Comparison of ENCODE assay signal across 10 cellular contexts in genomic region chr18:832085-832681, GRCh38. TPM values are rescaled to one million over a fixed set of nuclear protein-coding genes. Genes with fewer than 3 reads are reported as not detected.
A peak's percentile ranks its signal among the peaks of the same experiment; 100 is the strongest.
DNase-seq lines count a peak whose midpoint lies in the region; ATAC-seq, FAIRE-seq and TF ChIP-seq lines count a peak whose summit lies in the region.
"Had no signal": no experiment of that assay in that cellular context is flagged by ENCODE, and none has a peak within 500 bp of the region (broad histone marks: within the 10 kb centered on the region; RNA-seq: fewer than 3 reads in every experiment).

No MANE protein-coding gene starts in this region.

- H3K27me3 ChIP-seq in keratinocyte (ENCODE audit: control insufficient read depth, extremely low read depth, insufficient read depth, low read length), result no peaks in the 10 kb centered on the region

- H3K4me3 Mint-ChIP-seq in WTC11, result peak overlapping the region; percentile 43

- dilution Hi-C loops in keratinocyte (cut with MboI; ENCODE audit: extremely low pct_ligation_motif_present, low sequenced_read_pairs), result loop anchor here (5.0 kb wide), 1 partner anchor 85 kb away; no protein-coding TSS in a partner anchor

- DNase-seq in DMS 273 (lab: John Stamatoyannopoulos, UW; ENCODE audit: unreplicated experiment) (peak; percentile 71), WTC11 (ENCODE audit: low spot score) (peak; percentile 70), keratinocyte (ENCODE audit: low read depth, low spot score) (no peak), HPDE6-E6E7 (ENCODE audit: extremely low spot score) (no peak), Ammon's horn (ENCODE audit: low spot score) (no peak)
- no peak for DNase-seq in effector CD8-positive, alpha-beta T cell (lab: John Stamatoyannopoulos, UW)
- DNase-seq: naive B cell had no signal

- no peak overlapping the region for H3K27ac Mint-ChIP-seq in WTC11
- H3K27ac Mint-ChIP-seq: naive B cell had no signal

- FAIRE-seq in keratinocyte (lab: Jason Lieb, UNC), result no peak

- no peaks in the 10 kb centered on the region for H3K9me3 Mint-ChIP-seq in WTC11

- peak overlapping the region; percentile 44 for H3K27ac ChIP-seq in KOPT-K1 (ENCODE audit: low read depth, low read length, poor library complexity, severe bottlenecking)
- H3K27ac ChIP-seq in keratinocyte (ENCODE audit: control insufficient read depth, insufficient read depth, low read length), result no peak overlapping the region
- H3K27ac ChIP-seq: thoracic aorta had no signal

- TF ChIP-seq CTCF in WTC11 (IDR thresholded peaks at IDR 0.05) (no peak), keratinocyte (optimal IDR thresholded peaks at IDR 0.05 in 1 of 3, IDR thresholded peaks at IDR 0.05 in 1 of 3, conservative IDR thresholded peaks at IDR 0.05 in 1 of 3; ENCODE audit: extremely low read depth in 1 of 3, insufficient read depth in 2 of 3, low read length in 3 of 3) (peak in 1 of 3 experiments; percentile 42)

- CTCF ChIA-PET in WTC11 (lab: Charles Lee), result interaction anchor here (0.5 to 4.0 kb wide), 28 partner anchors 9 to 355 kb away, joined by 3 to 50 read pairs (median 4); partner anchors contain the start of genes ENOSF1 and TYMS

- no peaks in the 10 kb centered on the region for H3K36me3 Mint-ChIP-seq in WTC11
- H3K36me3 Mint-ChIP-seq: naive B cell had no signal

- peak overlapping the region in 1 of 3 experiments; percentile 20 for H3K4me3 ChIP-seq in keratinocyte (ENCODE audit: control insufficient read depth in 2 of 3, extremely low read depth in 1 of 3, insufficient read depth in 2 of 3, low read depth in 1 of 3, low read length in 3 of 3)
- H3K4me3 ChIP-seq: thoracic aorta had no signal

- H4K20me1 ChIP-seq in keratinocyte (ENCODE audit: control insufficient read depth, extremely low read depth, insufficient read depth, low read length), result no peaks in the 10 kb centered on the region

- H3K4me1 ChIP-seq in keratinocyte (ENCODE audit: control insufficient read depth, extremely low read depth, insufficient read depth, low read length), result peaks cover 6% of the 10 kb centered on the region

- H2AFZ ChIP-seq in keratinocyte (ENCODE audit: control insufficient read depth, low read length), result peak overlapping the region; percentile 56

- peak overlapping the region; percentile 58 for H3K4me2 ChIP-seq in keratinocyte (ENCODE audit: control insufficient read depth, extremely low read depth, insufficient read depth, low read depth, low read length)

- ATAC-seq in WTC11 (peak; percentile 93), GM21515 (IDR thresholded peaks at IDR 0.05; ENCODE audit: unreplicated experiment) (no peak)

- H3K4me1 Mint-ChIP-seq in WTC11, result peaks cover 22% of the 10 kb centered on the region

- H3K36me3 ChIP-seq in KOPT-K1 (ENCODE audit: insufficient read depth, low read length) (no peaks in the 10 kb centered on the region), keratinocyte (ENCODE audit: control insufficient read depth in 2 of 2, extremely low read depth in 1 of 2, insufficient read depth in 2 of 2, low read length in 2 of 2) (no peaks in the 10 kb centered on the region)
- H3K36me3 ChIP-seq: thoracic aorta had no signal

- H3K9me1 ChIP-seq in keratinocyte (ENCODE audit: control insufficient read depth, extremely low read depth, insufficient read depth, low read length), result no peaks in the 10 kb centered on the region

- peaks cover 18% of the 10 kb centered on the region for H3K27me3 Mint-ChIP-seq in WTC11 (ENCODE audit: low read depth)

- H3K9me3 ChIP-seq in KOPT-K1 (ENCODE audit: insufficient read depth, low read length, poor library complexity, severe bottlenecking) (no peaks in the 10 kb centered on the region), keratinocyte (ENCODE audit: control insufficient read depth, low read depth, low read length) (no peaks in the 10 kb centered on the region)
- H3K9me3 ChIP-seq: thoracic aorta had no signal

- H3K79me2 ChIP-seq in keratinocyte (ENCODE audit: control insufficient read depth, insufficient read depth, low read length), result no peaks in the 10 kb centered on the region

- POLR2A ChIA-PET in WTC11 (lab: Charles Lee), result interaction anchor here (1.1 kb wide), 1 partner anchor 119 kb away, joined by 5 read pairs; the partner anchor contains the start of gene ENOSF1

- H3K9ac ChIP-seq in keratinocyte (ENCODE audit: control insufficient read depth, extremely low read depth, insufficient read depth, low read length), result no peak overlapping the region

TF ChIP-seq in WTC11, 78 proteins besides CTCF, POLR2A, EP300 and RAD21:
- TF ChIP-seq JUN (CRISPR knock-in tag; IDR thresholded peaks at IDR 0.05) (no peak), ZNF423 (CRISPR knock-in tag; IDR thresholded peaks at IDR 0.05) (peak; percentile 70), USF2 (CRISPR knock-in tag; IDR thresholded peaks at IDR 0.05) (no peak), ETV6 (CRISPR knock-in tag; IDR thresholded peaks at IDR 0.05) (peak; percentile 16; the same call in 1 of the 2 replicates), ESRRA (CRISPR knock-in tag; IDR thresholded peaks at IDR 0.05; ENCODE audit: borderline replicate concordance) (peak; percentile 74; the same call in 1 of the 2 replicates)

RNA-seq across cellular contexts. Expression of gene YES1, which starts 20.1 kb away (rescaled TPM):
- 89.7 to 113 TPM (median 96.6 TPM) in 3 replicates for total RNA-seq in WTC11 (2021)
- 16.4 to 27.8 TPM (median 22.9 TPM) in 3 replicates for polyA plus RNA-seq in keratinocyte
- 27.8 TPM for polyA plus RNA-seq in keratinocyte (2011; ENCODE audit: low read depth)
- polyA plus RNA-seq in keratinocyte (2011; cell fraction: cytosol; rRNA removed), result 22.6 and 23.9 TPM in 2 replicates
- polyA plus RNA-seq in keratinocyte (2011; cell fraction: nucleus; rRNA removed), result 14.1 and 15.4 TPM in 2 replicates
- polyA plus RNA-seq in keratinocyte (2012; ENCODE audit: low replicate concordance), result 25.7 and 36.0 TPM in 2 replicates
- polyA minus RNA-seq in keratinocyte, result 21.9 to 44.8 TPM (median 28.8 TPM) in 3 replicates
- 32.4 TPM for polyA minus RNA-seq in keratinocyte (2011; cell fraction: cytosol; rRNA and poly(A)+ RNA removed)
- 8.1 and 11.0 TPM in 2 replicates for polyA minus RNA-seq in keratinocyte (2011; cell fraction: nucleus; rRNA and poly(A)+ RNA removed)

Comparison
In these comparisons a context has a peak if more than half of its experiments do, and no peak if none do; other contexts are left out.
1. DNase-seq: peak in DMS 273 (single experiment) and WTC11 (single experiment); none in keratinocyte (single experiment), HPDE6-E6E7 (single experiment), Ammon's horn (single experiment) and effector CD8-positive, alpha-beta T cell (single experiment).